In genomic region chr2:29824145-29824544, GRCh38 we compare ENCODE assay signal across 7 cellular contexts.
A peak's percentile ranks its signal among the peaks of the same experiment; 100 is the strongest.
DNase-seq lines count a peak whose midpoint lies in the region; FAIRE-seq and TF ChIP-seq lines count a peak whose summit lies in the region.
"Not testable (repeated sequence)": the region's sequence is repeated elsewhere in the genome, so short reads cannot be mapped to it uniquely, and the experiment has no call there.

No MANE protein-coding gene starts in this region.

- H3K14ac ChIP-seq in H1 (ENCODE audit: insufficient read length), result not testable (repeated sequence)

- not testable (repeated sequence) for H3K9me3 ChIP-seq in Loucy (ENCODE audit: insufficient read depth, low read depth, low read length); H1 (ENCODE audit: insufficient read depth in 2 of 2, low read depth in 1 of 2, low read length in 1 of 2); left ventricle myocardium inferior (replicated peaks); osteoblast (ENCODE audit: low read depth, low read length)

- H3K23ac ChIP-seq in H1 (ENCODE audit: insufficient read length), result not testable (repeated sequence)

- H3K23me2 ChIP-seq in H1 (ENCODE audit: low read depth, low read length), result not testable (repeated sequence)

- not testable (repeated sequence) for H3K4me3 ChIP-seq in BJ (ENCODE audit: low read depth, low read length); Loucy (ENCODE audit: low read length, poor library complexity, severe bottlenecking); astrocyte of the spinal cord (ENCODE audit: low read depth, low read length); H1 (ENCODE audit: extremely low read depth in 1 of 4, insufficient read depth in 2 of 4, low read depth in 3 of 4, low read length in 4 of 4); left ventricle myocardium inferior; osteoblast (ENCODE audit: insufficient read depth, low read length)

- intact Hi-C loops in left ventricle myocardium inferior (cut with micrococcal nuclease), result not testable (repeated sequence)

- H3K56ac ChIP-seq in H1 (replicated peaks; ENCODE audit: insufficient read length, low read depth, low read length), result not testable (repeated sequence)

- H2BK5ac ChIP-seq in H1 (ENCODE audit: low read depth, low read length), result not testable (repeated sequence)

- H3K4ac ChIP-seq in H1 (replicated peaks; ENCODE audit: insufficient read length, low read depth, low read length), result not testable (repeated sequence)

- H2BK15ac ChIP-seq in H1 (ENCODE audit: low read length), result not testable (repeated sequence)

- not testable (repeated sequence) for H3K27me3 ChIP-seq in BJ (ENCODE audit: control insufficient read depth, insufficient read depth, low read length); Loucy (ENCODE audit: insufficient read depth, low read length, poor library complexity, severe bottlenecking); H1 (replicated peaks in 1 of 4; ENCODE audit: control insufficient read depth in 3 of 4, extremely low read depth in 1 of 4, insufficient read depth in 3 of 4, low read length in 3 of 4); osteoblast (ENCODE audit: insufficient read depth, low read length)
- H3K27me3 ChIP-seq in left ventricle myocardium inferior (ENCODE audit: low read depth), result peaks cover 44% of the 10 kb centered on the region

- not testable (repeated sequence) for H2AFZ ChIP-seq in Loucy (ENCODE audit: low read length); H1 (ENCODE audit: low read length); osteoblast (ENCODE audit: low read length)

- in situ Hi-C loops in GM13977 (cut with MboI; ENCODE audit: low pct_unique_long_range_greater_than_20kb, low sequenced_read_pairs, unreplicated experiment); astrocyte of the spinal cord (cut with HindIII; ENCODE audit: low sequenced_read_pairs): not testable (repeated sequence)

- peak; percentile 14 to 31; a peak in 2 of 4 replicates for TF ChIP-seq RAD21 in H1 (IDR thresholded peaks at IDR 0.05 in 1 of 2, conservative IDR thresholded peaks at IDR 0.05 in 1 of 2; ENCODE audit: low read depth in 2 of 2, low read length in 2 of 2)

- not testable (repeated sequence) for H2BK20ac ChIP-seq in H1 (ENCODE audit: low read length)

- POLR2A ChIA-PET in BJ (lab: Charles Lee); H1 (lab: Charles Lee; ENCODE audit: partially characterized antibody): not testable (repeated sequence)

- H3F3A ChIP-seq in Loucy (ENCODE audit: low read depth), result not testable (repeated sequence)

- H2AK5ac ChIP-seq in H1 (ENCODE audit: low read depth, low read length), result not testable (repeated sequence)

- not testable (repeated sequence) for H4K20me1 ChIP-seq in Loucy (ENCODE audit: insufficient read depth, low read length, poor library complexity, severe bottlenecking); H1 (replicated peaks in 1 of 2; ENCODE audit: control insufficient read depth in 1 of 2, insufficient read depth in 2 of 2, low read length in 2 of 2); osteoblast (ENCODE audit: insufficient read depth, low read length)

- not testable (repeated sequence) for H3K9me2 ChIP-seq in Loucy (replicated peaks; ENCODE audit: low read depth, low read length)

- not testable (repeated sequence) for H3K36me3 ChIP-seq in BJ (ENCODE audit: control insufficient read depth, insufficient read depth, low read length); Loucy (ENCODE audit: insufficient read depth, low read length); H1 (ENCODE audit: control insufficient read depth in 2 of 4, insufficient read depth in 4 of 4, low read length in 3 of 4); left ventricle myocardium inferior; osteoblast (ENCODE audit: insufficient read depth, low read length)

- H3K4me2 ChIP-seq in Loucy (ENCODE audit: low read depth, low read length, poor library complexity, severe bottlenecking); H1 (ENCODE audit: insufficient read depth in 1 of 2, low read depth in 2 of 2, low read length in 2 of 2); osteoblast (ENCODE audit: insufficient read depth, low read length): not testable (repeated sequence)

- TF ChIP-seq POLR2A in H1 (IDR thresholded peaks at IDR 0.05; ENCODE audit: control extremely low read depth in 1 of 2, low read depth in 2 of 2, low read length in 2 of 2), result not testable (repeated sequence)

- H3K27ac ChIP-seq in H1 (ENCODE audit: low read depth, low read length); left ventricle myocardium inferior (replicated peaks); osteoblast (ENCODE audit: low read depth, low read length): not testable (repeated sequence)

- TF ChIP-seq EP300 in H1 (IDR thresholded peaks at IDR 0.05; ENCODE audit: borderline replicate concordance in 1 of 2, low read depth in 2 of 2, low read length in 2 of 2), result not testable (repeated sequence)

- H4K8ac ChIP-seq in H1 (ENCODE audit: extremely low read depth, insufficient read depth, low read length), result not testable (repeated sequence)

- H3K9ac ChIP-seq in Loucy (ENCODE audit: low read depth, low read length, poor library complexity, severe bottlenecking); H1 (replicated peaks in 1 of 4; ENCODE audit: extremely low read depth in 1 of 4, low read depth in 3 of 4, low read length in 3 of 4): not testable (repeated sequence)

- CTCF ChIA-PET in BJ (lab: Yijun Ruan, JAX) (interaction anchor here (0.7 to 1.5 kb wide), 3 partner anchors 8 to 529 kb away, joined by 3 to 4 read pairs (median 4); no protein-coding TSS in a partner anchor), H1 (lab: Charles Lee; ENCODE audit: partially characterized antibody) (interaction anchor here (0.8 to 1.5 kb wide), 2 partner anchors 516 to 609 kb away, joined by 3 read pairs; no protein-coding TSS in a partner anchor)

- not testable (repeated sequence) for H2BK12ac ChIP-seq in H1 (ENCODE audit: low read depth, low read length)

- not testable (repeated sequence) for FAIRE-seq in H1 (lab: Jason Lieb, UNC)

- DNase-seq in BJ (ENCODE audit: low read depth); GM13977 (ENCODE audit: low spot score); astrocyte of the spinal cord (ENCODE audit: low read depth, low spot score); H1 (ENCODE audit: low read depth in 1 of 2, low spot score in 2 of 2); left ventricle myocardium inferior; osteoblast (ENCODE audit: insufficient read length, low spot score, missing footprints): not testable (repeated sequence)

- H2BK120ac ChIP-seq in H1 (replicated peaks; ENCODE audit: low read depth, low read length), result not testable (repeated sequence)

- TF ChIP-seq CTCF in BJ (IDR thresholded peaks at IDR 0.05; ENCODE audit: insufficient read depth, low read depth, low read length) (peak; percentile 21; the same call in 1 of the 2 replicates), GM13977 (IDR thresholded peaks at IDR 0.05; ENCODE audit: extremely low read depth, insufficient read depth, missing control alignments) (peak; percentile 48), Loucy (conservative IDR thresholded peaks at IDR 0.05; ENCODE audit: low read length) (peak; percentile 35; the same call in 1 of the 2 replicates), astrocyte of the spinal cord (IDR thresholded peaks at IDR 0.05; ENCODE audit: low read depth, low read length) (peak; percentile 11), left ventricle myocardium inferior (IDR thresholded peaks at IDR 0.05; ENCODE audit: borderline replicate concordance) (peak; percentile 35), osteoblast (IDR thresholded peaks at IDR 0.05; ENCODE audit: extremely low read depth, low read depth, low read length) (peak; percentile 36)
- not testable (repeated sequence) for TF ChIP-seq CTCF in H1 (IDR thresholded peaks at IDR 0.05; ENCODE audit: control extremely low read depth in 1 of 3, insufficient read depth in 1 of 3, low read depth in 1 of 3, low read length in 3 of 3)

- H3K79me1 ChIP-seq in H1 (ENCODE audit: low read depth, low read length), result not testable (repeated sequence)

- H4K91ac ChIP-seq in H1 (replicated peaks; ENCODE audit: insufficient read length, low read length), result not testable (repeated sequence)

- H4K5ac ChIP-seq in H1 (ENCODE audit: insufficient read length, low read depth, low read length), result not testable (repeated sequence)

- not testable (repeated sequence) for H3K4me1 ChIP-seq in Loucy (ENCODE audit: insufficient read depth, low read length, poor library complexity, severe bottlenecking); H1 (replicated peaks in 1 of 4; ENCODE audit: control insufficient read depth in 3 of 4, insufficient read depth in 4 of 4, low read length in 3 of 4); left ventricle myocardium inferior; osteoblast (ENCODE audit: insufficient read depth, low read length)

- not testable (repeated sequence) for H3K79me2 ChIP-seq in Loucy (ENCODE audit: insufficient read depth, low read length); H1 (ENCODE audit: control insufficient read depth in 1 of 2, insufficient read depth in 2 of 2, low read length in 2 of 2); osteoblast (ENCODE audit: insufficient read depth, low read length)

- not testable (repeated sequence) for H3K18ac ChIP-seq in H1 (ENCODE audit: extremely low read depth, low read length)

- WGBS in H1 (ENCODE audit: extremely low coverage in 1 of 2, insufficient coverage in 1 of 2, insufficient read length in 1 of 2, insufficient replicate concordance in 2 of 2, low coverage in 1 of 2, low lambda C conversion rate in 2 of 2, missing lambda C conversion rate in 1 of 2), 2 experiments, result 79% methylated on average over 1 of the region's 1 CpG; no CpG with 5 or more reads in 1 of the 2 experiments
